ENCODE assay signal across 8 cellular contexts in the genomic region with DNA sequence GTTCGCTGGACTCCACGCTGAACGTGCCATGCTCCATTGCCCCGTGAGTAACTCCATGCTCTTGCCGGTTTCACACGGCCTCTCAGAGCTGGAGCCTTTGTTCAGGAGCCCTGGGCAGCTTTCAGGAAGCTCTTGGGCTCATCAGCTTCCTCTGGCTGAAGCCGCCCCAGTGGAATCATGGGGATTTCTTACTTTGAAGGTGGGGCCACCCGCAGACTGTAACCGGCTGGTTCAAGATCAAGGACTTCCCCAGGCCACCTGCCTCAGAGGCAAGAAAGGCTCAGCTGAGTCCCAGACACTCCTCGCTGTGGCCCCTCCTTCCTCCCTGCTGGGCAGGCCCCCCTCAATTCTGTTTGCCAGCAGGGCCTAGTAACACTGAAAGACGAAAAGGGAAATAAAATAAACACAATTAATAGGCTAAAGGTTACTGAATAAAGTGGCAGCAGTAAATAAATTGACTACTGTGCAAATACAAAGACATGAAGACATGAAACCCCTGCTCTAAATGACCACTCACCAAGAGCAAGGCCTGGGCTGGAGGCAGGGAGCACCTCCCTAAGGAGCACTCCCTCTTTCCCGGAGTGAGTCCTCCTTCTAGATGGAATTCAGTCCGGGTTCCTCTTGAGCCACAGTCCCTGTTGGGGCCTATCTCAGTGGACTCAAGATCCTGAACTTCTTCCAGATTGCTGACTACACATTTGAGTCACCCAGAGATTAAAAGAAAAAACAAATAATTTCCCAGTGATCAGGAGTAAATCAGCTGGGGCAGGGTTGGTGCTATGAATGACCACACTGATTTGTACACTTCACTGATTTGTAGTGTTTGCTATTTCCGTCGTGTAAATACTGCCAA. TPM values are rescaled to one million over a fixed set of nuclear protein-coding genes. Genes with fewer than 3 reads are reported as not detected.
DNase-seq lines count a peak whose midpoint lies in the region; ATAC-seq and TF ChIP-seq lines count a peak whose summit lies in the region.

No MANE protein-coding gene starts in this region.

- H2AFZ ChIP-seq in ACC112 (ENCODE audit: low read length, unreplicated experiment): peak overlapping the region; percentile 4

- H3K27ac ChIP-seq in ACC112 (ENCODE audit: low read depth, low read length): peak overlapping the region; percentile 49
- peak overlapping the region in 1 of 2 donors; percentile 85 for H3K27ac ChIP-seq in lung (ENCODE audit: low read depth in 1 of 2, low read length in 1 of 2)

- ATAC-seq in HG02678 (IDR thresholded peaks at IDR 0.05; ENCODE audit: unreplicated experiment) (peak; percentile 77), lung (ENCODE audit: insufficient read depth, low FRiP score) (peak; percentile 64)

- H3K4me3 ChIP-seq in ACC112 (ENCODE audit: low read depth, low read length) (no peak overlapping the region), astrocyte of the cerebellum (ENCODE audit: low read depth, low read length) (no peak overlapping the region), lung (no peak overlapping the region)

- no peaks in the 10 kb centered on the region for H3K79me2 ChIP-seq in ACC112 (ENCODE audit: control insufficient read depth, insufficient read depth, low read length, unreplicated experiment)

- 33 to 39% methylated on average over 15 of the region's 15 CpGs for WGBS in lung, 2 donors

- TF ChIP-seq CTCF in GM13977 (IDR thresholded peaks at IDR 0.05; ENCODE audit: extremely low read depth, insufficient read depth, missing control alignments): peak; percentile 4
- TF ChIP-seq CTCF in astrocyte of the cerebellum (IDR thresholded peaks at IDR 0.05; ENCODE audit: low read depth, low read length, missing control alignments): no peak
- TF ChIP-seq CTCF in lung (IDR thresholded peaks at IDR 0.05; ENCODE audit: control extremely low read depth, extremely low read depth): no peak

- H3K27me3 ChIP-seq in ACC112 (ENCODE audit: insufficient read depth, low read length): no peaks in the 10 kb centered on the region
- no peaks in the 10 kb centered on the region for H3K27me3 ChIP-seq in lung (ENCODE audit: control insufficient read depth, insufficient read depth)

- H3K4me1 ChIP-seq in ACC112 (ENCODE audit: control insufficient read depth, insufficient read depth, low read length, unreplicated experiment): peaks cover 9% of the 10 kb centered on the region
- peaks cover 0 to 3% of the 10 kb centered on the region in 2 donors for H3K4me1 ChIP-seq in lung (ENCODE audit: control insufficient read depth in 2 of 2, insufficient read depth in 2 of 2, low read length in 2 of 2)

- H3K9me3 ChIP-seq in lung (ENCODE audit: control insufficient read depth in 2 of 2, insufficient read depth in 1 of 2, low read length in 1 of 2): no peaks in the 10 kb centered on the region

- DNase-seq in GM13977 (ENCODE audit: low spot score) (peak; percentile 85), NCI-H2029 (lab: John Stamatoyannopoulos, UW) (peak; percentile 27), astrocyte of the cerebellum (ENCODE audit: low read depth) (peak; percentile 24), lung (ENCODE audit: low spot score) (peak; percentile 71), H4 (ENCODE audit: low spot score) (no peak), NCI-H2227 treated with DMSO at 0.1 percent for 48 hours (lab: John Stamatoyannopoulos, UW) (no peak)

- in situ Hi-C loops in GM13977 (cut with MboI; ENCODE audit: low pct_unique_long_range_greater_than_20kb, low sequenced_read_pairs, unreplicated experiment): no loop called here
- in situ Hi-C loops in astrocyte of the cerebellum (cut with HindIII; ENCODE audit: low sequenced_read_pairs): no loop called here

- H3K36me3 ChIP-seq in ACC112 (ENCODE audit: insufficient read depth, low read length) (no peaks in the 10 kb centered on the region), lung (ENCODE audit: control insufficient read depth in 2 of 2, insufficient read depth in 2 of 2, low read length in 2 of 2) (no peaks in the 10 kb centered on the region)

RNA-seq across cellular contexts. Expression of gene ZDHHC19, which starts 51.0 kb away (rescaled TPM):
- total RNA-seq in lung: 1 to 10 TPM; 1.1 to 5.4 TPM
- 10 to 100 TPM in 1 of 2 donors, 1 to 10 TPM in 1; 2.6 to 18.9 TPM for polyA plus RNA-seq in lung
- not detected in 2 replicates for total RNA-seq in H4 (2014; rRNA removed; shearing (Covaris generic))

RNA-seq across cellular contexts. Expression of gene SLC51A, which starts 56.2 kb away (rescaled TPM):
- 1 to 10 TPM; 1.1 to 2.8 TPM for total RNA-seq in lung
- 1 to 10 TPM in 1 of 2 donors, under 1 TPM in 1; 0.73 to 7.2 TPM for polyA plus RNA-seq in lung
- total RNA-seq in H4 (2014; rRNA removed; shearing (Covaris generic)): not detected in 2 replicates

Comparison
In these comparisons a context has a peak if more than half of its experiments do, and no peak if none do; other contexts are left out.
1. DNase-seq: peak in GM13977 (single experiment), NCI-H2029 (single experiment), astrocyte of the cerebellum (single experiment) and lung (single experiment); none in H4 (single experiment) and NCI-H2227 treated with DMSO at 0.1 percent for 48 hours (single experiment).